Comparison of ENCODE assay signal across 20 cellular contexts in the genomic region with DNA sequence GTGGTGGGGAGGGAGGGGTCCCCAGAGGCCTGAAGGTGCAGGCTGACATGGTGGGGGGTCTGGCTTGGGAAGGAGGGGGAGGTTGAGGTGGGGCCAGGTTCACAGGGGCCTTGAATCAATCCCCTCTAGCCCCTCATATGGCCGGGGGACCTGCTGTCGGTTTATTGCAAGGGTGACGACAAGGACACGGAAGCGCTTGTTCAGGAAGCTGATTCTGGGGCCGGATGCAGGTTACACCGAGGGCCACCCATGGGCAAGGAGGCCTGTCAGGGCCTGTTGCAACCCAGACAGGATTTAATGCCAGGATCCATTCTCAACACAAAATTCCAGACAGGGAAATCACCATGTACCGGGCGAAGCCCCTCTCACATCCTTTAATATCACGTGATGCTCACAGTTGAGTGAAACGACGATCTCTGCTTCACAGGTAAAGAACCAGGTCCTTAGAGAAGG. TPM values are rescaled to one million over a fixed set of nuclear protein-coding genes. Genes with fewer than 3 reads are reported as not detected.
DNase-seq lines count a peak whose midpoint lies in the region; ATAC-seq and TF ChIP-seq lines count a peak whose summit lies in the region.
"Had no signal": no experiment of that assay in that cellular context is flagged by ENCODE, and none has a peak within 500 bp of the region (broad histone marks: within the 10 kb centered on the region; RNA-seq: fewer than 3 reads in every experiment).

No MANE protein-coding gene starts in this region.

- CTCF ChIA-PET in A673 (lab: Charles Lee) (interaction anchor here (0.7 kb wide), 1 partner anchor 36 kb away, joined by 5 read pairs; no protein-coding TSS in a partner anchor), OCI-LY7 (lab: Charles Lee; ENCODE audit: unreplicated experiment) (no interaction called here)

- TF ChIP-seq CTCF in A673 (conservative IDR thresholded peaks at IDR 0.05; ENCODE audit: low read depth, low read length) (no peak), breast epithelium (IDR thresholded peaks at IDR 0.05) (no peak), OCI-LY7 (conservative IDR thresholded peaks at IDR 0.05; ENCODE audit: low read length) (no peak)

- no peak for DNase-seq in A673 (ENCODE audit: low spot score)
- no peak for DNase-seq in breast epithelium (ENCODE audit: low spot score in 2 of 2)
- DNase-seq in right cardiac atrium = peak in 1 of 3 donors; percentile 48
- DNase-seq in stimulated activated naive B cell treated with anti-CD40 and anti-IgM and Interleukin-4, amounts not matched to agents 10 μg/mL and 1 μg/mL and 100 μg/mL, for 72 hours = no peak
- no peak for DNase-seq in OCI-LY7 (ENCODE audit: low spot score)
- DNase-seq in RKO (ENCODE audit: low spot score) = no peak
- DNase-seq: activated CD4-positive, alpha-beta T cell treated with anti-CD3 and anti-CD28 coated beads for 36 hours; activated effector memory CD4-positive, alpha-beta T cell treated with Interleukin-2 at 50 U/mL for 16 hours; effector memory CD4-positive, alpha-beta T cell; GM23248; Kasumi-1; mesendoderm; NCI-H1092; NCI-H2081 treated with DMSO at 0.1 percent for 48 hours had no signal

- H3K4me3 ChIP-seq in A673 (ENCODE audit: low read depth, low read length, poor library complexity, severe bottlenecking) = no peak overlapping the region
- H3K4me3 ChIP-seq in breast epithelium = no peak overlapping the region
- no peak overlapping the region for H3K4me3 ChIP-seq in right cardiac atrium (ENCODE audit: low read length)
- H3K4me3 ChIP-seq in skeletal muscle tissue (ENCODE audit: low read length in 3 of 3) = no peak overlapping the region
- H3K4me3 ChIP-seq in OCI-LY7 (ENCODE audit: low read depth, low read length, poor library complexity, severe bottlenecking) = no peak overlapping the region
- H3K4me3 ChIP-seq: GM23248 had no signal

- no peaks in the 10 kb centered on the region for H3K9me2 ChIP-seq in OCI-LY7 (ENCODE audit: insufficient read depth, low read length)

- peaks cover 46% of the 10 kb centered on the region for H3K4me1 ChIP-seq in A673 (ENCODE audit: insufficient read depth, low read length, poor library complexity, severe bottlenecking)
- peaks cover 4 to 9% of the 10 kb centered on the region in 2 donors for H3K4me1 ChIP-seq in breast epithelium
- peaks cover 31% of the 10 kb centered on the region for H3K4me1 ChIP-seq in right cardiac atrium (ENCODE audit: control insufficient read depth, insufficient read depth, low read length)
- H3K4me1 ChIP-seq in skeletal muscle tissue (ENCODE audit: control insufficient read depth in 3 of 3, insufficient read depth in 3 of 3, low read length in 3 of 3) = peaks cover 56 to 70% (median 70%) of the 10 kb centered on the region in 3 donors
- no peaks in the 10 kb centered on the region for H3K4me1 ChIP-seq in OCI-LY7 (ENCODE audit: insufficient read depth, low read length, poor library complexity, severe bottlenecking)

- 78% methylated on average over 12 of the region's 12 CpGs for WGBS in right cardiac atrium

- no peak for ATAC-seq in right cardiac atrium
- no peak for ATAC-seq in stimulated activated naive B cell treated with anti-CD40 and anti-IgM and Interleukin-4, amounts not matched to agents 10 μg/mL and 1 μg/mL and 100 μg/mL, for 72 hours (replicated peaks)
- no peak for ATAC-seq in GM19395 (IDR thresholded peaks at IDR 0.05; ENCODE audit: unreplicated experiment)
- ATAC-seq: activated CD4-positive, alpha-beta T cell treated with anti-CD3 and anti-CD28 coated beads for 36 hours; natural killer cell treated with Interleukin-12 subunit alpha and Interleukin-12 subunit beta and Interleukin-15 and Interleukin-18, amount 100 ng/mL, for 72 hours had no signal

- H3K27ac ChIP-seq in A673 (ENCODE audit: low read depth, low read length, poor library complexity, severe bottlenecking) = peak overlapping the region; percentile 15
- H3K27ac ChIP-seq in breast epithelium = peak overlapping the region; percentile 1 to 70
- H3K27ac ChIP-seq in right cardiac atrium (ENCODE audit: low read length) = peak overlapping the region; percentile 15
- H3K27ac ChIP-seq in skeletal muscle tissue (ENCODE audit: low read depth, low read length) = peak overlapping the region; percentile 69
- no peak overlapping the region for H3K27ac ChIP-seq in OCI-LY7 (ENCODE audit: low read depth, low read length, poor library complexity, severe bottlenecking)
- H3K27ac ChIP-seq: GM23248 had no signal

- no peak overlapping the region for H3K4me2 ChIP-seq in OCI-LY7 (ENCODE audit: low read length)

- H3K9ac ChIP-seq in skeletal muscle tissue (ENCODE audit: low read depth in 1 of 3, low read length in 3 of 3) = peak overlapping the region; percentile 33 to 43 (median 39)
- H3K9ac ChIP-seq: GM23248 had no signal

- intact Hi-C loops in A673 (cut with micrococcal nuclease; ENCODE audit: unreplicated experiment) (no loop called here), breast epithelium (cut with DNase I; ENCODE audit: low total_unique reads) (loop anchor here (10.0 kb wide), 1 partner anchor 56 kb away; no protein-coding TSS in a partner anchor), right cardiac atrium (cut with DNase I) (loop anchor here in 2 of 4 donors (10.0 kb wide), 1 partner anchor 56 kb away; no protein-coding TSS in a partner anchor), OCI-LY7 (cut with micrococcal nuclease; ENCODE audit: unreplicated experiment) (no loop called here)

- peaks cover 12 to 19% of the 10 kb centered on the region in 2 donors for H3K4me1 Mint-ChIP-seq in stimulated activated naive B cell treated with anti-CD40 and anti-IgM and Interleukin-4, amounts not matched to agents 10 μg/mL and 1 μg/mL and 100 μg/mL, for 72 hours
- H3K4me1 Mint-ChIP-seq: activated CD4-positive, alpha-beta T cell treated with anti-CD3 and anti-CD28 coated beads for 36 hours; central memory CD8-positive, alpha-beta T cell had no signal

- no peak overlapping the region for H3K27ac Mint-ChIP-seq in stimulated activated naive B cell treated with anti-CD40 and anti-IgM and Interleukin-4, amounts not matched to agents 10 μg/mL and 1 μg/mL and 100 μg/mL, for 72 hours
- H3K27ac Mint-ChIP-seq: activated CD4-positive, alpha-beta T cell treated with anti-CD3 and anti-CD28 coated beads for 36 hours; natural killer cell treated with Interleukin-12 subunit alpha and Interleukin-12 subunit beta and Interleukin-15 and Interleukin-18, amount 100 ng/mL, for 72 hours; progenitor cell of endocrine pancreas; type B pancreatic cell had no signal

- H4K20me1 ChIP-seq in OCI-LY7 (ENCODE audit: insufficient read depth, low read length) = no peaks in the 10 kb centered on the region

- POLR2A ChIA-PET in A673 (lab: Charles Lee; ENCODE audit: low non-redundant PET) = no interaction called here
- POLR2A ChIA-PET in OCI-LY7 (lab: Charles Lee) = no interaction called here

- H2AFZ ChIP-seq in OCI-LY7 (ENCODE audit: low read length) = no peak overlapping the region
- H2AFZ ChIP-seq: GM23248 had no signal

- no peaks in the 10 kb centered on the region for H3K9me3 Mint-ChIP-seq in stimulated activated naive B cell treated with anti-CD40 and anti-IgM and Interleukin-4, amounts not matched to agents 10 μg/mL and 1 μg/mL and 100 μg/mL, for 72 hours
- H3K9me3 Mint-ChIP-seq: central memory CD8-positive, alpha-beta T cell; natural killer cell treated with Interleukin-12 subunit alpha and Interleukin-12 subunit beta and Interleukin-15 and Interleukin-18, amount 100 ng/mL, for 72 hours; type B pancreatic cell had no signal

- no peaks in the 10 kb centered on the region for H3K36me3 Mint-ChIP-seq in stimulated activated naive B cell treated with anti-CD40 and anti-IgM and Interleukin-4, amounts not matched to agents 10 μg/mL and 1 μg/mL and 100 μg/mL, for 72 hours
- H3K36me3 Mint-ChIP-seq: natural killer cell treated with Interleukin-12 subunit alpha and Interleukin-12 subunit beta and Interleukin-15 and Interleukin-18, amount 100 ng/mL, for 72 hours; type B pancreatic cell had no signal

- no peaks in the 10 kb centered on the region for H3K27me3 Mint-ChIP-seq in stimulated activated naive B cell treated with anti-CD40 and anti-IgM and Interleukin-4, amounts not matched to agents 10 μg/mL and 1 μg/mL and 100 μg/mL, for 72 hours
- H3K27me3 Mint-ChIP-seq: activated CD4-positive, alpha-beta T cell treated with anti-CD3 and anti-CD28 coated beads for 36 hours; progenitor cell of endocrine pancreas had no signal

- no TSS peak for BruUV-seq in A673 (replicated peaks; lab: Mats Ljungman, UMichigan)
- BruUV-seq in OCI-LY7 (replicated peaks; lab: Mats Ljungman, UMichigan) = no TSS peak

- no peaks in the 10 kb centered on the region for H3K27me3 ChIP-seq in A673 (replicated peaks; ENCODE audit: insufficient read depth, low read depth, low read length, poor library complexity)
- no peaks in the 10 kb centered on the region for H3K27me3 ChIP-seq in breast epithelium
- no peaks in the 10 kb centered on the region for H3K27me3 ChIP-seq in right cardiac atrium (ENCODE audit: control insufficient read depth, insufficient read depth)
- no peaks in the 10 kb centered on the region for H3K27me3 ChIP-seq in skeletal muscle tissue (ENCODE audit: control insufficient read depth in 3 of 3, insufficient read depth in 3 of 3, low read length in 3 of 3)

- H3K9me3 ChIP-seq in A673 (ENCODE audit: low read depth, low read length, poor library complexity, severe bottlenecking) (no peaks in the 10 kb centered on the region), breast epithelium (no peaks in the 10 kb centered on the region), right cardiac atrium (ENCODE audit: control insufficient read depth, low read length) (no peaks in the 10 kb centered on the region), skeletal muscle tissue (ENCODE audit: control insufficient read depth in 3 of 3, low read length in 3 of 3) (no peaks in the 10 kb centered on the region), OCI-LY7 (ENCODE audit: low read length) (no peaks in the 10 kb centered on the region)

- no peaks in the 10 kb centered on the region for H3K36me3 ChIP-seq in A673 (ENCODE audit: insufficient read depth, low read length, poor library complexity, severe bottlenecking)
- H3K36me3 ChIP-seq in breast epithelium = no peaks in the 10 kb centered on the region
- no peaks in the 10 kb centered on the region for H3K36me3 ChIP-seq in skeletal muscle tissue (ENCODE audit: control insufficient read depth in 3 of 3, insufficient read depth in 3 of 3, low read length in 3 of 3)
- no peaks in the 10 kb centered on the region for H3K36me3 ChIP-seq in OCI-LY7 (ENCODE audit: insufficient read depth, low read length)

- no peaks in the 10 kb centered on the region for H3K79me2 ChIP-seq in OCI-LY7 (ENCODE audit: insufficient read depth, low read depth, low read length)

- no peak for TF ChIP-seq POLR2A in breast epithelium (IDR thresholded peaks at IDR 0.05)

- no peak overlapping the region for H3K4me3 Mint-ChIP-seq in stimulated activated naive B cell treated with anti-CD40 and anti-IgM and Interleukin-4, amounts not matched to agents 10 μg/mL and 1 μg/mL and 100 μg/mL, for 72 hours
- H3K4me3 Mint-ChIP-seq: activated CD4-positive, alpha-beta T cell treated with anti-CD3 and anti-CD28 coated beads for 36 hours; central memory CD8-positive, alpha-beta T cell; natural killer cell treated with Interleukin-12 subunit alpha and Interleukin-12 subunit beta and Interleukin-15 and Interleukin-18, amount 100 ng/mL, for 72 hours had no signal

RNA-seq across cellular contexts. Expression of a gene that starts 41.6 kb away (rescaled TPM):
- total RNA-seq in A673 (2021) = 7.6 and 10.0 TPM in 2 replicates
- total RNA-seq in breast epithelium = 10 to 100 TPM in 2 of 3 donors, 1 to 10 TPM in 1; 6.3 to 22.4 (median 15.4) TPM
- total RNA-seq in right cardiac atrium = 100 to 1,000 TPM; 552 to 675 (median 584) TPM
- polyA plus RNA-seq in right cardiac atrium = 625 TPM
- 6.3 TPM for total RNA-seq in skeletal muscle tissue
- total RNA-seq in OCI-LY7 (2014; rRNA removed; shearing (Covaris generic)) = not detected in 2 replicates
- 0.08 and 0.15 TPM in 2 replicates for total RNA-seq in OCI-LY7 (2022)

Comparison
In these comparisons a context has a peak if more than half of its experiments do, and no peak if none do; other contexts are left out.
1. RNA of a gene that starts 41.6 kb away (total RNA-seq): 552 to 675 TPM in right cardiac atrium; 6.3 to 22.4 TPM in breast epithelium, 7.6 to 10.0 TPM in A673, 6.3 TPM in skeletal muscle tissue (single experiment) and 0.08 to 0.15 TPM in OCI-LY7; every median in the first group is over 10 times any median in the second.